In the genomic region with DNA sequence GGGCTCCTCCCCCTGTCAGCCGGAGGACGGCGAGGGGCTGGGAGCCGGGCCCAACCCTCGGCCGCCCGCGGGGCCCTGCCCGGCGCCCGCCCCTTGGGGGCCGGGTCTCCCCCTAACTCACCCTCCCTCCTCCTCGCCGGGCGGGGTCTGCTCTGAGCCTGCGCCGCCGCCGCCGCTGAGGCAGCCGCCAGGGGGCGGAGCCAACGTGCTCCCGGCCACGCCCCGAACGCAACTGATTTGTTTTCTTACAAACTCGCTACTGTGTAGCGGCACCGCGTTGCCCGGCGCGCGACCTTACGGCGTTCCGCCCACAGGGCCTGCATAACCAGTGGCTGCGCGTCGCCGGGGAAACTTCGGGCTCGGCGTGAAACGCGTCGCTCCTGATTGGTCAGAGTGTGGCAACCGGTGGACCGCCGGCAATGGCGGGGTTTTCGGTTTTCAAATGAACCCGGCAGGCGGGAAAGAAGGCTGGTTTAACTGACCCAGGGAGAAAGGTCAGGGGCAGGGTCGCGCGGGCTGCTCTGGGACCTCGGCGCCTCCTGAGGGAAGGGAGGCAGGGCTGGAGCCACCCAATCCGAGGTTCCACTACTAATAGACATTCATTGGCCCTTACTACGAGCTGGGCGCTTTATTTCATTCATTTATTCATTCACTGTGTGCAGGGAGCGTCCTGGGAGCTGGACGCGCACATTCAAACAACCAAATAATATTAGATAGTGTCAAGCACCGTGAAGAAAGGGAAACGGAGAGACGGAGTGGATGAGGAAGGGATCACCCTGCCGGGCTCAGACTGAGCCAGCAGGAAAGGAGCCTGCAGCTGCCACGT, we compare ENCODE assay signal across 8 cellular contexts. TPM values are rescaled to one million over a fixed set of nuclear protein-coding genes. Genes with fewer than 3 reads are reported as not detected.
DNase-seq lines count a peak whose midpoint lies in the region; ATAC-seq and TF ChIP-seq lines count a peak whose summit lies in the region.

TSS of gene CDKN2D (minus strand) at position 154 of the 826 bp plus-strand sequence. CDS start 326 bp downstream, outside the sequence.

- no peaks in the 10 kb centered on the region for H3K27me3 Mint-ChIP-seq in Caco-2 (ENCODE audit: insufficient read depth, unreplicated experiment)
- no peaks in the 10 kb centered on the region for H3K27me3 Mint-ChIP-seq in activated CD8-positive, alpha-beta memory T cell treated with anti-CD3 and anti-CD28 coated beads, Interleukin-2, amount 10 ng/mL, durations not matched to agents 7 days and 5 days

- H3K27me3 ChIP-seq in Caco-2 (replicated peaks; ENCODE audit: control insufficient read depth, insufficient read depth, low read length) (no peaks in the 10 kb centered on the region), NT2/D1 (ENCODE audit: insufficient read depth, insufficient read length) (peaks cover 7% of the 10 kb centered on the region), endocrine pancreas (ENCODE audit: control insufficient read depth, insufficient read depth, low read length) (no peaks in the 10 kb centered on the region)

- H3K9ac ChIP-seq in NT2/D1 (ENCODE audit: insufficient read length, low read depth), result peak within 1 kb of the TSS; percentile 82
- peak within 1 kb of the TSS; percentile 54 for H3K9ac ChIP-seq in endocrine pancreas (ENCODE audit: control insufficient read depth, insufficient read depth, low read length)

- H3K4me1 ChIP-seq in Caco-2 (peaks cover 9% of the 10 kb centered on the region; the same call in 1 of the 2 replicates), NT2/D1 (ENCODE audit: insufficient read depth, insufficient read length) (peaks cover 15% of the 10 kb centered on the region), endocrine pancreas (ENCODE audit: control insufficient read depth, insufficient read depth, low read length) (no peaks in the 10 kb centered on the region)

- peak; percentile 67 for ATAC-seq in GM21381 (IDR thresholded peaks at IDR 0.05; ENCODE audit: unreplicated experiment)
- ATAC-seq in activated CD8-positive, alpha-beta memory T cell treated with anti-CD3 and anti-CD28 coated beads, Interleukin-2, amount 10 ng/mL, durations not matched to agents 7 days and 5 days, result peak; percentile 81

- peaks cover 20% of the 10 kb centered on the region for H3K4me1 Mint-ChIP-seq in Caco-2 (ENCODE audit: low read depth, unreplicated experiment)
- H3K4me1 Mint-ChIP-seq in activated CD8-positive, alpha-beta memory T cell treated with anti-CD3 and anti-CD28 coated beads, Interleukin-2, amount 10 ng/mL, durations not matched to agents 7 days and 5 days, result peaks cover 41% of the 10 kb centered on the region

- CTCF ChIA-PET in Caco-2 (lab: Charles Lee), result interaction anchor here (0.6 to 0.8 kb wide), 2 partner anchors 21 to 75 kb away, joined by 3 to 7 read pairs; no protein-coding TSS in a partner anchor
- CTCF ChIA-PET in activated CD8-positive, alpha-beta memory T cell treated with anti-CD3 and anti-CD28 coated beads, Interleukin-2, amount 10 ng/mL, durations not matched to agents 7 days and 5 days (lab: Charles Lee), result interaction anchor here (0.8 to 9.1 kb wide), 26 partner anchors 12 to 302 kb away, joined by 3 to 116 read pairs (median 4); partner anchors contain the start of genes CDC37 and QTRT1

- POLR2A ChIA-PET in Caco-2 (lab: Charles Lee), result no interaction called here

- H3K4me3 Mint-ChIP-seq in Caco-2 (ENCODE audit: unreplicated experiment), result peak within 1 kb of the TSS; percentile 96
- peak within 1 kb of the TSS; percentile 96 for H3K4me3 Mint-ChIP-seq in activated CD8-positive, alpha-beta memory T cell treated with anti-CD3 and anti-CD28 coated beads, Interleukin-2, amount 10 ng/mL, durations not matched to agents 7 days and 5 days

- intact Hi-C loops in Caco-2 (cut with micrococcal nuclease; ENCODE audit: unreplicated experiment), result loop anchor here (2.0 to 5.0 kb wide), 4 partner anchors 67 to 166 kb away; partner anchors contain the start of genes CDC37, ILF3 and KEAP1

- no peaks in the 10 kb centered on the region for H3K9me3 Mint-ChIP-seq in Caco-2 (ENCODE audit: unreplicated experiment)
- no peaks in the 10 kb centered on the region for H3K9me3 Mint-ChIP-seq in activated CD8-positive, alpha-beta memory T cell treated with anti-CD3 and anti-CD28 coated beads, Interleukin-2, amount 10 ng/mL, durations not matched to agents 7 days and 5 days (ENCODE audit: low read depth)

- TF ChIP-seq CTCF in Caco-2 (IDR thresholded peaks at IDR 0.05; ENCODE audit: insufficient read depth in 1 of 2, low read depth in 1 of 2, low read length in 1 of 2, severe bottlenecking in 1 of 2, unreplicated experiment in 1 of 2), result no peak

- DNase-seq in Caco-2 (peak; percentile 99), HUDEP-2 (lab: John Stamatoyannopoulos, UW; ENCODE audit: unreplicated experiment in 76 of 76) (peak; percentile 91 to 100 (median 100)), NT2/D1 (ENCODE audit: low read depth, low spot score) (peak; percentile 99), mesenteric fat pad (ENCODE audit: low spot score) (peak; percentile 100)
- peak; percentile 100 for DNase-seq in activated CD8-positive, alpha-beta memory T cell treated with anti-CD3 and anti-CD28 coated beads, Interleukin-2, amount 10 ng/mL, durations not matched to agents 7 days and 5 days
- DNase-seq in stimulated activated CD8-positive, alpha-beta memory T cell treated with anti-CD3 and anti-CD28 coated beads, Interleukin-15, amount 100 ng/mL, for 24 hours (ENCODE audit: low read depth), result peak; percentile 98

- H3K9me3 ChIP-seq in Caco-2 (no peaks in the 10 kb centered on the region), NT2/D1 (ENCODE audit: insufficient read depth, low read length) (no peaks in the 10 kb centered on the region), endocrine pancreas (ENCODE audit: control insufficient read depth, low read length) (no peaks in the 10 kb centered on the region)

- no TSS peak for BruUV-seq in Caco-2 (replicated peaks; lab: Mats Ljungman, UMichigan)

- H3K4me3 ChIP-seq in Caco-2 (ENCODE audit: low read depth, low read length) (peak within 1 kb of the TSS; percentile 57), NT2/D1 (ENCODE audit: insufficient read length, low read depth) (peak within 1 kb of the TSS; percentile 76), endocrine pancreas (ENCODE audit: control insufficient read depth, insufficient read depth, low read length) (peak within 1 kb of the TSS; percentile 49)

- peak within 1 kb of the TSS; percentile 91 for H3K27ac Mint-ChIP-seq in Caco-2 (ENCODE audit: unreplicated experiment)
- peak within 1 kb of the TSS; percentile 93 for H3K27ac Mint-ChIP-seq in activated CD8-positive, alpha-beta memory T cell treated with anti-CD3 and anti-CD28 coated beads, Interleukin-2, amount 10 ng/mL, durations not matched to agents 7 days and 5 days

- no peaks in the 10 kb centered on the region for H3K36me3 ChIP-seq in Caco-2 (ENCODE audit: control insufficient read depth, insufficient read depth, low read length)
- peaks cover 20% of the 10 kb centered on the region for H3K36me3 ChIP-seq in NT2/D1 (ENCODE audit: insufficient read depth, insufficient read length, low read length)
- no peaks in the 10 kb centered on the region for H3K36me3 ChIP-seq in endocrine pancreas (ENCODE audit: control insufficient read depth, insufficient read depth, low read length)

- peaks cover 67% of the 10 kb centered on the region for H3K36me3 Mint-ChIP-seq in Caco-2 (ENCODE audit: insufficient read depth, unreplicated experiment)
- peaks cover 22% of the 10 kb centered on the region for H3K36me3 Mint-ChIP-seq in activated CD8-positive, alpha-beta memory T cell treated with anti-CD3 and anti-CD28 coated beads, Interleukin-2, amount 10 ng/mL, durations not matched to agents 7 days and 5 days

RNA-seq across cellular contexts. Expression of gene CDKN2D, which starts in this region (rescaled TPM):
- total RNA-seq in Caco-2 (2022) (5.0 and 5.8 TPM in 2 replicates), mesenteric fat pad (11.4 TPM)
- 10 to 100 TPM; 40.9 to 73.3 TPM for total RNA-seq in activated CD8-positive, alpha-beta memory T cell treated with anti-CD3 and anti-CD28 coated beads, Interleukin-2, amount 10 ng/mL, durations not matched to agents 7 days and 5 days

Comparison
In these comparisons a context has a peak if more than half of its experiments do, and no peak if none do; other contexts are left out.
1. Peak in every context shown above with its lines: DNase-seq, ATAC-seq and H3K4me3 ChIP-seq.